10 cellular contexts compared by ENCODE assay signal in genomic region chr9:93954436-93955355, GRCh38. TPM values are rescaled to one million over a fixed set of nuclear protein-coding genes. Genes with fewer than 3 reads are reported as not detected.
DNase-seq lines count a peak whose midpoint lies in the region; ATAC-seq and TF ChIP-seq lines count a peak whose summit lies in the region.
"Had no signal": no experiment of that assay in that cellular context is flagged by ENCODE, and none has a peak within 500 bp of the region (broad histone marks: within the 10 kb centered on the region; RNA-seq: fewer than 3 reads in every experiment).

Gene BARX1 (minus strand): TSS chr9:93955355. CDS start chr9:93955146, 209 bp downstream.

- TF ChIP-seq POLR2A in upper lobe of left lung (IDR thresholded peaks at IDR 0.05) = no peak

- ATAC-seq in Right ventricle myocardium superior (ENCODE audit: poor library complexity) = no peak
- ATAC-seq in upper lobe of left lung (ENCODE audit: low FRiP score in 2 of 2) = no peak
- ATAC-seq in HG02885 (IDR thresholded peaks at IDR 0.05; ENCODE audit: poor library complexity, unreplicated experiment) = no peak
- ATAC-seq in HG03439 (IDR thresholded peaks at IDR 0.05; ENCODE audit: unreplicated experiment) = no peak
- ATAC-seq: left lung had no signal

- intact Hi-C loops in Right ventricle myocardium superior (cut with DNase I) = no loop called here

- H3K4me1 ChIP-seq in cardiac muscle cell (ENCODE audit: low read depth) = no peaks in the 10 kb centered on the region
- H3K4me1 ChIP-seq in adipocyte (ENCODE audit: control insufficient read depth, insufficient read depth, low read length) = peaks cover 13% of the 10 kb centered on the region
- H3K4me1 ChIP-seq in muscle layer of colon (ENCODE audit: insufficient read depth, low read length) = peaks cover 43% of the 10 kb centered on the region
- peaks cover 56 to 71% (median 62%) of the 10 kb centered on the region in 4 donors for H3K4me1 ChIP-seq in upper lobe of left lung

- DNase-seq in cardiac muscle cell (ENCODE audit: low read depth in 1 of 2, low spot score in 1 of 2) (no peak), Right ventricle myocardium superior (no peak), adipocyte (ENCODE audit: low read depth) (peak; percentile 67), upper lobe of left lung (peak in 1 of 2 donors; percentile 85)
- DNase-seq in activated CD4-positive, CD25-positive, alpha-beta regulatory T cell (lab: John Stamatoyannopoulos, UW) = no peak
- DNase-seq: GF-D8, left lung had no signal

- H3K9ac ChIP-seq in adipocyte (ENCODE audit: low read length) = no peak within 1 kb of the TSS
- H3K9ac ChIP-seq in muscle layer of colon (ENCODE audit: low read length) = no peak within 1 kb of the TSS

- H3K36me3 ChIP-seq in cardiac muscle cell = no peaks in the 10 kb centered on the region
- no peaks in the 10 kb centered on the region for H3K36me3 ChIP-seq in adipocyte (ENCODE audit: control insufficient read depth, insufficient read depth, low read length, severe bottlenecking)
- H3K36me3 ChIP-seq in muscle layer of colon (ENCODE audit: insufficient read depth, low read length) = no peaks in the 10 kb centered on the region
- no peaks in the 10 kb centered on the region for H3K36me3 ChIP-seq in upper lobe of left lung
- H3K36me3 ChIP-seq: left lung had no signal

- H3K27ac ChIP-seq in cardiac muscle cell = no peak within 1 kb of the TSS
- H3K27ac ChIP-seq in muscle layer of colon (ENCODE audit: low read depth, low read length) = no peak within 1 kb of the TSS
- no peak within 1 kb of the TSS for H3K27ac ChIP-seq in upper lobe of left lung
- H3K27ac ChIP-seq: left lung had no signal

- H3K27me3 ChIP-seq in cardiac muscle cell = peaks cover 98% of the 10 kb centered on the region
- H3K27me3 ChIP-seq in adipocyte (replicated peaks; ENCODE audit: control insufficient read depth, insufficient read depth, low read length) = peaks cover 90% of the 10 kb centered on the region
- H3K27me3 ChIP-seq in muscle layer of colon (ENCODE audit: control insufficient read depth in 1 of 2, insufficient read depth in 2 of 2, low read length in 2 of 2) = peaks cover 84 to 95% of the 10 kb centered on the region in 2 donors
- H3K27me3 ChIP-seq in upper lobe of left lung = peaks cover 6 to 82% (median 69%) of the 10 kb centered on the region in 4 donors

- WGBS in upper lobe of left lung, 2 donors = no CpG with 5 or more reads among the region's 126 CpGs

- peak within 1 kb of the TSS; percentile 16 for H3K4me3 ChIP-seq in cardiac muscle cell
- peak within 1 kb of the TSS; percentile 33 for H3K4me3 ChIP-seq in adipocyte (ENCODE audit: low read length)
- peak within 1 kb of the TSS; percentile 20 to 55 for H3K4me3 ChIP-seq in muscle layer of colon (ENCODE audit: low read depth in 1 of 2, low read length in 2 of 2)
- H3K4me3 ChIP-seq in upper lobe of left lung = peak within 1 kb of the TSS in 3 of 4 donors; percentile 6 to 18 (median 10)
- H3K4me3 ChIP-seq: left lung had no signal

- TF ChIP-seq EP300 in upper lobe of left lung (IDR thresholded peaks at IDR 0.05) = no peak

- H3K9me3 ChIP-seq in cardiac muscle cell (ENCODE audit: low read depth) = no peaks in the 10 kb centered on the region
- peaks cover 5% of the 10 kb centered on the region for H3K9me3 ChIP-seq in adipocyte (ENCODE audit: control insufficient read depth, low read length)
- no peaks in the 10 kb centered on the region for H3K9me3 ChIP-seq in muscle layer of colon (ENCODE audit: low read length)
- H3K9me3 ChIP-seq in upper lobe of left lung = no peaks in the 10 kb centered on the region
- H3K9me3 ChIP-seq: left lung had no signal

- TF ChIP-seq CTCF in cardiac muscle cell (IDR thresholded peaks at IDR 0.05; ENCODE audit: low read depth, low read length) (no peak), upper lobe of left lung (IDR thresholded peaks at IDR 0.05) (no peak)

RNA-seq across cellular contexts. Expression of gene BARX1, which starts in this region (rescaled TPM):
- total RNA-seq in cardiac muscle cell (0.24 TPM in 1 of 2 replicates, not detected in the other), Right ventricle myocardium superior (not detected), upper lobe of left lung (not detected)
- polyA plus RNA-seq in cardiac muscle cell = 0.17 and 0.30 TPM in 2 replicates
- total RNA-seq: left lung had no signal
